In the genomic region with DNA sequence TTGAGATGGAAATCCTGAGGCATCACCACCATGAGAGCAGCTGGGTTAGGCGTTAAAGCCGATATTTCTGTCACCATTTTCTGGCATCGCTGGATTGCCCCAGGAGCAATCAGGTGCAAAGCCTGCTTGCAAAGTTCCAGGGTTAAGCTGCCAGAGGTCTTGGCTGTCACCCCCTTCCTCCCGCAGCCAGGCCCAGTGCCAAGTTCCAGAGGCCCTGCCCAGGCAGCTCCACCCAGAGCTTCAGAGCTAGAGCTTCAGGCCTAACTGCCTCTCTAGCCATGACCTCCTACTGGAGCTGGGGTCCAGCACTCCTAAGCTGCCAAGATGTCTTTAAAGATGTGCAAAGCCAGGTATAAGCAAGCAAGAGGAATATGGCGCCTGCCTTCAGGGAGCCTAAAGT, we compare ENCODE assay signal across 19 cellular contexts. TPM values are rescaled to one million over a fixed set of nuclear protein-coding genes. Genes with fewer than 3 reads are reported as not detected.
"Had no signal": no experiment of that assay in that cellular context is flagged by ENCODE, and none has a peak within 500 bp of the region (broad histone marks: within the 10 kb centered on the region; RNA-seq: fewer than 3 reads in every experiment).

No MANE protein-coding gene starts in this region.

- DNase-seq: activated CD4-positive, alpha-beta T cell treated with anti-CD3 and anti-CD28 coated beads for 1 hour; activated CD8-positive, alpha-beta memory T cell treated with anti-CD3 and anti-CD28 coated beads for 24 hours; activated CD8-positive, alpha-beta memory T cell treated with anti-CD3 and anti-CD28 coated beads, Interleukin-2, amount 50 U/mL, for 48 hours; activated gamma-delta T cell; activated T-cell treated with anti-CD3 and anti-CD28 coated beads, Interleukin-2, amount 50 U/mL, for 72 hours; effector memory CD8-positive, alpha-beta T cell; foreskin fibroblast; islet precursor cell; left lung; naive thymus-derived CD8-positive, alpha-beta T cell; ovary; psoas muscle; stimulated activated naive B cell treated with anti-CD40 and anti-IgM and Interleukin-4, amounts not matched to agents 10 μg/mL and 1 μg/mL and 100 μg/mL, for 72 hours; T1000 had no signal

- FAIRE-seq: urothelium cell line had no signal

- H3K27ac ChIP-seq: ascending aorta, left lung, ovary, psoas muscle had no signal

- H3K36me3 ChIP-seq: ascending aorta, left lung, ovary had no signal

- H3K4me1 ChIP-seq: ascending aorta, left lung, psoas muscle had no signal

- H3K4me3 ChIP-seq: ascending aorta, left lung, ovary, psoas muscle had no signal

- H3K9me3 ChIP-seq: ascending aorta, left lung, ovary, psoas muscle had no signal

- H3K27me3 ChIP-seq: ascending aorta, left lung, ovary had no signal

- ATAC-seq: activated T-cell treated with anti-CD3 and anti-CD28 coated beads, Interleukin-2, amount 50 U/mL, for 72 hours; effector memory CD8-positive, alpha-beta T cell; left lung; naive thymus-derived CD8-positive, alpha-beta T cell; sciatic nerve; stimulated activated naive B cell treated with anti-CD40 and anti-IgM and Interleukin-4, amounts not matched to agents 10 μg/mL and 1 μg/mL and 100 μg/mL, for 72 hours had no signal

RNA-seq across cellular contexts. Expression of a gene that starts 8.8 kb away (rescaled TPM):
- total RNA-seq: activated T-cell treated with anti-CD3 and anti-CD28 coated beads, Interleukin-2, amount 50 U/mL, for 72 hours; ascending aorta; dermis microvascular lymphatic vessel endothelial cell; left lung; naive thymus-derived CD8-positive, alpha-beta T cell; ovary; psoas muscle; sciatic nerve; T-helper 1 cell treated with Interleukin-12 subunit alpha and Interleukin-12 subunit beta and Interleukin-4 antibody, amounts not matched to agents 30 ng/mL and 1 ng/mL, for 36 hours had no signal
- polyA plus RNA-seq: ovary had no signal

RNA-seq across cellular contexts. Expression of a gene that starts 25.2 kb away (rescaled TPM):
- total RNA-seq: activated T-cell treated with anti-CD3 and anti-CD28 coated beads, Interleukin-2, amount 50 U/mL, for 72 hours; ascending aorta; dermis microvascular lymphatic vessel endothelial cell; left lung; naive thymus-derived CD8-positive, alpha-beta T cell; ovary; psoas muscle; sciatic nerve; T-helper 1 cell treated with Interleukin-12 subunit alpha and Interleukin-12 subunit beta and Interleukin-4 antibody, amounts not matched to agents 30 ng/mL and 1 ng/mL, for 36 hours had no signal
- polyA plus RNA-seq: naive thymus-derived CD8-positive, alpha-beta T cell; ovary had no signal
